ENCODE assay signal across 13 cellular contexts in the genomic region with DNA sequence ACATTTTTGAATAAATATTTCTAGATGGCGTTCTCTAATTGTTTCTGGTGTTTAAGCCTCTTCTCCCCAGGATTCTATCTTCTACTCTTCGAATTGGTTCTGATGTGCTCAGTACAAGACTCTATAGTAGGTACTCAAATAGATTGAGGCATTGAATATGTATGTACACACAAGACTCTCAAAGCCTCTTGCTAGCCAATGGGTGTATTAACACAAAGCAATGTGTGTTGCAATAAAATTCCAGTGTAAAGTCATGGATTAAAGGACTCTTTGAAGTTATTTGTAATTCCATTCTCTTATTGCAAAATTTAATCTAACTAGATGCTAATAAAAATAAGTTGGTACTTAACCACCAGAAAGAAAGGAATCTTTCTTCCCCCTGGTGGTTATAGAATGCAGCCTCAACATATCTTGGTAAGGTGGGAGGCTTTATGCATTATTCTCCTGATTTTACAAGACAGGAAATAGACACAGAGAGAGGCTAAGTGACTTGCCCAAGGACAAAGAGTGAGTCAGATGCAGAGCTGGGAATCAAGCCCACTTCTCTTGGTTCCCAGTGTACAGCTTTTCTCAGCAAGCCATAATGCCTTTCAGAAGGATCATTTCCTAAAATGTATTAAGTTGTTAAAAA. TPM values are rescaled to one million over a fixed set of nuclear protein-coding genes. Genes with fewer than 3 reads are reported as not detected.
DNase-seq lines count a peak whose midpoint lies in the region; ATAC-seq, FAIRE-seq and TF ChIP-seq lines count a peak whose summit lies in the region.
"Had no signal": no experiment of that assay in that cellular context is flagged by ENCODE, and none has a peak within 500 bp of the region (broad histone marks: within the 10 kb centered on the region; RNA-seq: fewer than 3 reads in every experiment).

No MANE protein-coding gene starts in this region.

- in situ Hi-C loops in astrocyte of the cerebellum (cut with HindIII; ENCODE audit: low sequenced_read_pairs): no loop called here

- intact Hi-C loops in activated CD4-positive, alpha-beta memory T cell treated with anti-CD3 and anti-CD28 coated beads for 36 hours (cut with micrococcal nuclease): no loop called here

- POLR2A ChIA-PET in activated CD4-positive, alpha-beta memory T cell treated with anti-CD3 and anti-CD28 coated beads for 36 hours (lab: Charles Lee): no interaction called here

- H3K27ac Mint-ChIP-seq in activated CD4-positive, alpha-beta memory T cell treated with anti-CD3 and anti-CD28 coated beads for 36 hours: no peak overlapping the region
- no peak overlapping the region for H3K27ac Mint-ChIP-seq in activated T-helper 17 cell treated with anti-CD3 and anti-CD28 coated beads, Interleukin-2, amount 50 U/mL, for 72 hours
- H3K27ac Mint-ChIP-seq: activated CD8-positive, alpha-beta memory T cell treated with anti-CD3 and anti-CD28 coated beads, Interleukin-2, amount 10 ng/mL, durations not matched to agents 7 days and 5 days; CD4-positive, CD25-positive, alpha-beta regulatory T cell had no signal

- peaks cover 4% of the 10 kb centered on the region for H3K9me3 Mint-ChIP-seq in activated CD4-positive, alpha-beta memory T cell treated with anti-CD3 and anti-CD28 coated beads for 36 hours
- H3K9me3 Mint-ChIP-seq in activated T-helper 17 cell treated with anti-CD3 and anti-CD28 coated beads, Interleukin-2, amount 50 U/mL, for 72 hours: peaks cover 8% of the 10 kb centered on the region

- peak; percentile 33 for TF ChIP-seq CTCF in AG10803 (conservative IDR thresholded peaks at IDR 0.05; ENCODE audit: low read length)
- TF ChIP-seq CTCF in astrocyte of the cerebellum (IDR thresholded peaks at IDR 0.05; ENCODE audit: low read depth, low read length, missing control alignments): peak; percentile 59

- no peaks in the 10 kb centered on the region for H3K4me1 Mint-ChIP-seq in activated CD4-positive, alpha-beta memory T cell treated with anti-CD3 and anti-CD28 coated beads for 36 hours (ENCODE audit: low read depth)
- no peaks in the 10 kb centered on the region for H3K4me1 Mint-ChIP-seq in activated T-helper 17 cell treated with anti-CD3 and anti-CD28 coated beads, Interleukin-2, amount 50 U/mL, for 72 hours
- H3K4me1 Mint-ChIP-seq: activated CD8-positive, alpha-beta memory T cell treated with anti-CD3 and anti-CD28 coated beads, Interleukin-2, amount 10 ng/mL, durations not matched to agents 7 days and 5 days; CD4-positive, CD25-positive, alpha-beta regulatory T cell had no signal

- CTCF ChIA-PET in activated CD4-positive, alpha-beta memory T cell treated with anti-CD3 and anti-CD28 coated beads for 36 hours (lab: Charles Lee): no interaction called here

- peak; percentile 64 for DNase-seq in AG10803 (ENCODE audit: low read depth)
- peak; percentile 5 for DNase-seq in HTR-8/SVneo (ENCODE audit: insufficient read length, low spot score)
- DNase-seq in astrocyte of the cerebellum (ENCODE audit: low read depth): peak; percentile 96
- DNase-seq in iris pigment epithelial cell (ENCODE audit: low read depth): peak; percentile 94
- no peak for DNase-seq in activated CD4-positive, alpha-beta memory T cell treated with anti-CD3 and anti-CD28 coated beads for 36 hours
- DNase-seq in DMS53 treated with DMSO at 0.1 percent for 48 hours (lab: John Stamatoyannopoulos, UW; ENCODE audit: unreplicated experiment): no peak
- DNase-seq: activated CD8-positive, alpha-beta memory T cell treated with anti-CD3 and anti-CD28 coated beads, Interleukin-2, amount 10 ng/mL, durations not matched to agents 7 days and 5 days; CD4-positive, CD25-positive, alpha-beta regulatory T cell; NCI-H2081; T-helper 1 cell had no signal

- no peak for FAIRE-seq in HTR-8/SVneo (lab: Jason Lieb, UNC)

- no peaks in the 10 kb centered on the region for H3K36me3 Mint-ChIP-seq in activated CD4-positive, alpha-beta memory T cell treated with anti-CD3 and anti-CD28 coated beads for 36 hours
- H3K36me3 Mint-ChIP-seq in activated T-helper 17 cell treated with anti-CD3 and anti-CD28 coated beads, Interleukin-2, amount 50 U/mL, for 72 hours (ENCODE audit: low read depth): no peaks in the 10 kb centered on the region
- H3K36me3 Mint-ChIP-seq: activated CD8-positive, alpha-beta memory T cell treated with anti-CD3 and anti-CD28 coated beads, Interleukin-2, amount 10 ng/mL, durations not matched to agents 7 days and 5 days; CD4-positive, CD25-positive, alpha-beta regulatory T cell had no signal

- no peak overlapping the region for H3K4me3 Mint-ChIP-seq in activated CD4-positive, alpha-beta memory T cell treated with anti-CD3 and anti-CD28 coated beads for 36 hours
- H3K4me3 Mint-ChIP-seq in activated T-helper 17 cell treated with anti-CD3 and anti-CD28 coated beads, Interleukin-2, amount 50 U/mL, for 72 hours: no peak overlapping the region
- H3K4me3 Mint-ChIP-seq: activated CD8-positive, alpha-beta memory T cell treated with anti-CD3 and anti-CD28 coated beads, Interleukin-2, amount 10 ng/mL, durations not matched to agents 7 days and 5 days; CD4-positive, CD25-positive, alpha-beta regulatory T cell had no signal

- ATAC-seq in HG03378 (IDR thresholded peaks at IDR 0.05; ENCODE audit: unreplicated experiment): no peak
- ATAC-seq in activated T-helper 17 cell treated with anti-CD3 and anti-CD28 coated beads, Interleukin-2, amount 50 U/mL, for 72 hours (replicated peaks): no peak
- ATAC-seq: activated CD8-positive, alpha-beta memory T cell treated with anti-CD3 and anti-CD28 coated beads, Interleukin-2, amount 10 ng/mL, durations not matched to agents 7 days and 5 days had no signal

- H3K27me3 Mint-ChIP-seq in activated CD4-positive, alpha-beta memory T cell treated with anti-CD3 and anti-CD28 coated beads for 36 hours: no peaks in the 10 kb centered on the region
- H3K27me3 Mint-ChIP-seq in activated T-helper 17 cell treated with anti-CD3 and anti-CD28 coated beads, Interleukin-2, amount 50 U/mL, for 72 hours: no peaks in the 10 kb centered on the region
- H3K27me3 Mint-ChIP-seq: activated CD8-positive, alpha-beta memory T cell treated with anti-CD3 and anti-CD28 coated beads, Interleukin-2, amount 10 ng/mL, durations not matched to agents 7 days and 5 days; CD4-positive, CD25-positive, alpha-beta regulatory T cell had no signal

- H3K4me3 ChIP-seq in AG10803 (ENCODE audit: low read length) (no peak overlapping the region), astrocyte of the cerebellum (ENCODE audit: low read depth, low read length) (no peak overlapping the region)
- H3K4me3 ChIP-seq: suprapubic skin had no signal

RNA-seq across cellular contexts. Expression of a gene that starts 18.1 kb away (rescaled TPM):
- total RNA-seq in activated CD4-positive, alpha-beta memory T cell treated with anti-CD3 and anti-CD28 coated beads for 36 hours: not detected
- total RNA-seq in activated T-helper 17 cell treated with anti-CD3 and anti-CD28 coated beads, Interleukin-2, amount 50 U/mL, for 72 hours: not detected
- total RNA-seq: activated CD8-positive, alpha-beta memory T cell treated with anti-CD3 and anti-CD28 coated beads, Interleukin-2, amount 10 ng/mL, durations not matched to agents 7 days and 5 days; CD4-positive, CD25-positive, alpha-beta regulatory T cell had no signal

Comparison
In these comparisons a context has a peak if more than half of its experiments do, and no peak if none do; other contexts are left out.
1. DNase-seq: peak in AG10803 (single experiment), HTR-8/SVneo (single experiment), astrocyte of the cerebellum (single experiment) and iris pigment epithelial cell (single experiment); none in activated CD4-positive, alpha-beta memory T cell treated with anti-CD3 and anti-CD28 coated beads for 36 hours (single experiment) and DMS53 treated with DMSO at 0.1 percent for 48 hours (single experiment).